ENCODE assay signal across 19 cellular contexts in the genomic region with DNA sequence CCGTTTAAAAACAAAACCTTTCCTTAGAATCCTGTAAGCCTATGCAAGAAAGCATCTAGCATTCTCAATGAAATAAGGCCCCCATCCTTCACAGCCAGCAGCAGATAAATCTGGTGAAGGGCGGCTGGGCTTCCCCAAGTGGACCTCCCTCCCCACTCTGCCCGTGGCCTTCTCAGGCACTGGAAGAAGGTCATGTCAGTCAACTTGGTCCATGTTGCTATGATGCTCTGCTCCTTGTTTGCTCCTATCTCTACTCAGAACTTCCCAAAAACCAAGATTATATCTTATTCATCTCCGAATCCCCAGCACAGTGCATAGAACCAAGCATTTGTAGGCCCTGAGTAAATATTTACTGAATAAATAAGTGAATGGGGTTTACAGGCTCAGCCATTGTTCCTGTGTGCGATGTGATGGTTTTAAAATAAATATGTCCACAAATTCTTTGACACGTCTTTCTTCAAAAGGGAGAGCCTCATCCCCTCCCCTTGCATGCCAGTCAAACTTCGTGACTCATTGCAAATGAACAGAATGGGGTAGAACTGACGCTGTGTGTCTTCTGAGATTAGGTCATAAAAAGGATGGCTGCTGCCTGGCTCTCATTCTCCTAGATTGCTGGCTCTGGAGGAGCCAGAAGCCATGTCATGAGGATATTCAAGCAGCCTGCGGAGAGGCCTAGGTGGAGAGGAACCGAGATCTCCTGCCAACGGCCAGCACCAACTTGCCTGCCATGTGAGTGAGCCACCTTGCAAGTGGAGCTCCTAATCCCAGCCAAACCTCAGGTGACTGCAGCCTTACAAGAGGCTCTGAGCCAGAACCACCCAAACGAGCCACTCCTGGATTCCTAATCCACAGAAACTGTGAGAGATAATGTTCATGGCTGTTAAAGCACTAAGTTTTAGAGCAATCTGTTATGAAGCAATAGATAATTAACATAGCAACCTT.
DNase-seq lines count a peak whose midpoint lies in the region; ATAC-seq and TF ChIP-seq lines count a peak whose summit lies in the region.
"Had no signal": no experiment of that assay in that cellular context is flagged by ENCODE, and none has a peak within 500 bp of the region (broad histone marks: within the 10 kb centered on the region; RNA-seq: fewer than 3 reads in every experiment).

No MANE protein-coding gene starts in this region.

- no peaks in the 10 kb centered on the region for H3K27me3 ChIP-seq in ACC112 (ENCODE audit: insufficient read depth, low read length)
- H3K27me3 ChIP-seq in Panc1 (ENCODE audit: control insufficient read depth, insufficient read depth, low read length), result no peaks in the 10 kb centered on the region
- H3K27me3 ChIP-seq in esophagus (ENCODE audit: control insufficient read depth in 1 of 2, insufficient read depth in 2 of 2, low read length in 2 of 2), result no peaks in the 10 kb centered on the region
- H3K27me3 ChIP-seq in smooth muscle cell (ENCODE audit: low read depth), result no peaks in the 10 kb centered on the region
- H3K27me3 ChIP-seq: right atrium auricular region had no signal

- peak; percentile 39 for DNase-seq in HCEC 1CT
- no peak for DNase-seq in Panc1 (ENCODE audit: low read depth, low spot score)
- no peak for DNase-seq in mucosa of gallbladder (ENCODE audit: low spot score)
- DNase-seq in hypothalamus (lab: John Stamatoyannopoulos, UW), result no peak
- DNase-seq in smooth muscle cell (lab: John Stamatoyannopoulos, UW; ENCODE audit: unreplicated experiment), result no peak
- DNase-seq: activated CD4-positive, alpha-beta T cell treated with anti-CD3 and anti-CD28 coated beads for 36 hours; activated naive CD4-positive, alpha-beta T cell treated with anti-CD3 and anti-CD28 coated beads, Interleukin-2, amount 10 ng/mL, durations not matched to agents 7 days and 5 days; effector CD4-positive, alpha-beta T cell; foreskin melanocyte; KBM-7; NCI-H146; Right ventricle myocardium superior; stimulated activated CD4-positive, alpha-beta T cell treated with anti-CD3 and anti-CD28 coated beads, Interleukin-2, amount 100 ng/mL, for 48 hours; stimulated activated CD8-positive, alpha-beta memory T cell treated with anti-CD3 and anti-CD28 coated beads, Interleukin-4, amount 100 ng/mL, for 48 hours had no signal

- WGBS in esophagus, 2 donors, result 67 to 76% methylated on average over 12 of the region's 12 CpGs
- WGBS in smooth muscle cell (ENCODE audit: low lambda C conversion rate), result 81% methylated on average over 12 of the region's 12 CpGs

- peaks cover 5% of the 10 kb centered on the region for H3K79me2 ChIP-seq in ACC112 (ENCODE audit: control insufficient read depth, insufficient read depth, low read length, unreplicated experiment)
- peaks cover 8% of the 10 kb centered on the region for H3K79me2 ChIP-seq in smooth muscle cell (ENCODE audit: low read depth)

- ATAC-seq in Panc1 (peak; percentile 73), HG02588 (IDR thresholded peaks at IDR 0.05; ENCODE audit: unreplicated experiment) (no peak)
- ATAC-seq: activated CD4-positive, alpha-beta T cell treated with anti-CD3 and anti-CD28 coated beads for 36 hours had no signal

- H3K9me3 ChIP-seq in Panc1 (ENCODE audit: control insufficient read depth, insufficient read depth, low read depth, low read length) (no peaks in the 10 kb centered on the region), esophagus (ENCODE audit: control insufficient read depth in 2 of 2, insufficient read depth in 1 of 2, low read depth in 1 of 2, low read length in 1 of 2) (no peaks in the 10 kb centered on the region), smooth muscle cell (replicated peaks; ENCODE audit: low read depth) (no peaks in the 10 kb centered on the region)
- H3K9me3 ChIP-seq: Caco-2, right atrium auricular region had no signal

- peaks cover 3% of the 10 kb centered on the region for H3F3A ChIP-seq in smooth muscle cell (ENCODE audit: low read depth)

- CTCF ChIA-PET in Panc1 (lab: Charles Lee), result no interaction called here

- no peak overlapping the region for H3K9ac ChIP-seq in smooth muscle cell (ENCODE audit: low read depth)

- POLR2A ChIA-PET in Panc1 (lab: Charles Lee), result no interaction called here

- no peak overlapping the region for H3K4me3 ChIP-seq in ACC112 (ENCODE audit: low read depth, low read length)
- H3K4me3 ChIP-seq in Panc1 (ENCODE audit: low read depth in 2 of 2, low read length in 2 of 2), result peak overlapping the region in 1 of 2 experiments; percentile 42; a peak in 2 of 4 replicates
- no peak overlapping the region for H3K4me3 ChIP-seq in esophagus (ENCODE audit: low read depth in 1 of 2, low read length in 2 of 2)
- H3K4me3 ChIP-seq in smooth muscle cell, result no peak overlapping the region
- H3K4me3 ChIP-seq: right atrium auricular region had no signal

- H3K4me2 ChIP-seq in smooth muscle cell, result no peak overlapping the region

- no peak overlapping the region for H2AFZ ChIP-seq in ACC112 (ENCODE audit: low read length, unreplicated experiment)
- no peak overlapping the region for H2AFZ ChIP-seq in smooth muscle cell (ENCODE audit: low read depth)

- no TSS peak for BruUV-seq in Panc1 (replicated peaks; lab: Mats Ljungman, UMichigan)

- intact Hi-C loops in Panc1 (cut with micrococcal nuclease; ENCODE audit: unreplicated experiment), result no loop called here

- H3K36me3 ChIP-seq in ACC112 (ENCODE audit: insufficient read depth, low read length) (0 out of 2 replicates have a peak, but pooled peaks cover 3% of the 10 kb centered on the region), Panc1 (ENCODE audit: control insufficient read depth, insufficient read depth, low read length) (peaks cover 2% of the 10 kb centered on the region; the same call in 1 of the 2 replicates), esophagus (ENCODE audit: control insufficient read depth in 2 of 2, insufficient read depth in 2 of 2, low read length in 1 of 2) (no peaks in the 10 kb centered on the region), smooth muscle cell (ENCODE audit: low read depth) (no peaks in the 10 kb centered on the region)
- H3K36me3 ChIP-seq: right atrium auricular region had no signal

- peaks cover 66% of the 10 kb centered on the region for H4K20me1 ChIP-seq in smooth muscle cell (ENCODE audit: low read depth)

- TF ChIP-seq CTCF in Panc1 (IDR thresholded peaks at IDR 0.05) (no peak), smooth muscle cell (IDR thresholded peaks at IDR 0.05; ENCODE audit: borderline replicate concordance, insufficient read depth, poor library complexity, severe bottlenecking) (no peak)

- peak overlapping the region; percentile 39; the same call in 1 of the 2 replicates for H3K27ac ChIP-seq in ACC112 (ENCODE audit: low read depth, low read length)
- peak overlapping the region; percentile 82 for H3K27ac ChIP-seq in Panc1 (ENCODE audit: low read length)
- peak overlapping the region; percentile 70 to 79 for H3K27ac ChIP-seq in esophagus (ENCODE audit: low read depth in 2 of 2, low read length in 1 of 2)
- no peak overlapping the region for H3K27ac ChIP-seq in smooth muscle cell (ENCODE audit: low read depth)
- H3K27ac ChIP-seq: right atrium auricular region had no signal

- in situ Hi-C loops in Panc1 (cut with HindIII; ENCODE audit: low pct_unique_long_range_greater_than_20kb, low sequenced_read_pairs), result no loop called here

- H3K4me1 ChIP-seq in ACC112 (ENCODE audit: control insufficient read depth, insufficient read depth, low read length, unreplicated experiment) (peaks cover 38% of the 10 kb centered on the region), Panc1 (ENCODE audit: control insufficient read depth, insufficient read depth, low read length) (peaks cover 31% of the 10 kb centered on the region), esophagus (ENCODE audit: control insufficient read depth in 2 of 2, insufficient read depth in 2 of 2, low read length in 1 of 2) (peaks cover 0 to 6% of the 10 kb centered on the region in 2 donors), smooth muscle cell (ENCODE audit: low read depth) (peaks cover 11% of the 10 kb centered on the region)
